In genomic region chr17:9783012-9783411, GRCh38 we compare ENCODE assay signal across 4 cellular contexts. TPM values are rescaled to one million over a fixed set of nuclear protein-coding genes. Genes with fewer than 3 reads are reported as not detected.
"Had no signal": no experiment of that assay in that cellular context is flagged by ENCODE, and none has a peak within 500 bp of the region (broad histone marks: within the 10 kb centered on the region; RNA-seq: fewer than 3 reads in every experiment).

No MANE protein-coding gene starts in this region.

- DNase-seq: GDM1, GF-D8 had no signal

- ATAC-seq: GM12878 had no signal

RNA-seq across cellular contexts. Expression of gene DHRS7C, which starts 8.4 kb away (rescaled TPM):
- total RNA-seq: G401, GM12878 had no signal

RNA-seq across cellular contexts. Expression of gene GSG1L2, which starts 38.9 kb away (rescaled TPM):
- total RNA-seq: G401, GM12878 had no signal

RNA-seq across cellular contexts. Expression of gene GLP2R, which starts 42.7 kb away (rescaled TPM):
- total RNA-seq: G401, GM12878 had no signal
